8 cellular contexts compared by ENCODE assay signal in genomic region chr17:60886731-60887606, GRCh38.
DNase-seq lines count a peak whose midpoint lies in the region; ATAC-seq and TF ChIP-seq lines count a peak whose summit lies in the region.
"Not testable (repeated sequence)": the region's sequence is repeated elsewhere in the genome, so short reads cannot be mapped to it uniquely, and the experiment has no call there.

No MANE protein-coding gene starts in this region.

- DNase-seq in CD4-positive, CD25-positive, alpha-beta regulatory T cell; LNCaP clone FGC (ENCODE audit: low read depth); activated CD8-positive, alpha-beta T cell treated with anti-CD3 and anti-CD28 coated beads, Interleukin-2, amount 10 ng/mL, durations not matched to agents 7 days and 5 days; colonic mucosa; heart right ventricle: not testable (repeated sequence)
- DNase-seq in mucosa of descending colon, result peak; percentile 19 to 53 (median 48)
- peak; percentile 2 for DNase-seq in stimulated activated CD4-positive, alpha-beta T cell treated with anti-CD3 and anti-CD28 coated beads, Interleukin-4, amount 100 ng/mL, for 1 hour

- H3K27ac ChIP-seq in CD4-positive, CD25-positive, alpha-beta regulatory T cell (ENCODE audit: insufficient read depth, low read length, poor library complexity, severe bottlenecking); colonic mucosa; heart right ventricle: not testable (repeated sequence)
- H3K27ac ChIP-seq in OCI-LY1 (ENCODE audit: low read depth, low read length, poor library complexity, severe bottlenecking), result peak overlapping the region; percentile 94

- H3K4me2 ChIP-seq in OCI-LY1 (ENCODE audit: low read length), result peak overlapping the region; percentile 98

- 72 to 78% methylated on average over 17 to 18 of the region's 39 CpGs for WGBS in heart right ventricle, 2 donors

- H3K9me3 ChIP-seq in CD4-positive, CD25-positive, alpha-beta regulatory T cell (ENCODE audit: control insufficient read depth in 2 of 2, low read length in 2 of 2); OCI-LY1 (ENCODE audit: low read length); colonic mucosa; heart right ventricle; mucosa of descending colon: not testable (repeated sequence)

- ATAC-seq in CD4-positive, CD25-positive, alpha-beta regulatory T cell (ENCODE audit: low read depth in 2 of 2); activated CD8-positive, alpha-beta T cell treated with anti-CD3 and anti-CD28 coated beads, Interleukin-2, amount 10 ng/mL, durations not matched to agents 7 days and 5 days; heart right ventricle; mucosa of descending colon: not testable (repeated sequence)

- TF ChIP-seq CTCF in LNCaP clone FGC (IDR thresholded peaks at IDR 0.05; ENCODE audit: control insufficient read depth, extremely low read depth, insufficient read depth); OCI-LY1 (IDR thresholded peaks at IDR 0.05; ENCODE audit: low read length); colonic mucosa (IDR thresholded peaks at IDR 0.05); heart right ventricle (IDR thresholded peaks at IDR 0.05); mucosa of descending colon (IDR thresholded peaks at IDR 0.05): not testable (repeated sequence)

- not testable (repeated sequence) for H3K9me3 Mint-ChIP-seq in CD4-positive, CD25-positive, alpha-beta regulatory T cell; activated CD8-positive, alpha-beta T cell treated with anti-CD3 and anti-CD28 coated beads, Interleukin-2, amount 10 ng/mL, durations not matched to agents 7 days and 5 days (ENCODE audit: insufficient read depth)

- not testable (repeated sequence) for H3K27me3 ChIP-seq in CD4-positive, CD25-positive, alpha-beta regulatory T cell (ENCODE audit: control insufficient read depth, insufficient read depth, low read length); OCI-LY1 (ENCODE audit: insufficient read depth, low read length); colonic mucosa; heart right ventricle

- peaks cover 23% of the 10 kb centered on the region for H3K79me2 ChIP-seq in OCI-LY1 (ENCODE audit: insufficient read depth, low read length)

- H3K27me3 Mint-ChIP-seq in CD4-positive, CD25-positive, alpha-beta regulatory T cell; activated CD8-positive, alpha-beta T cell treated with anti-CD3 and anti-CD28 coated beads, Interleukin-2, amount 10 ng/mL, durations not matched to agents 7 days and 5 days (ENCODE audit: low read depth): not testable (repeated sequence)

- H4K20me1 ChIP-seq in OCI-LY1 (ENCODE audit: insufficient read depth, low read length), result not testable (repeated sequence)

- peak overlapping the region in 3 of 4 donors; percentile 10 to 73 (median 69) for H3K4me3 Mint-ChIP-seq in CD4-positive, CD25-positive, alpha-beta regulatory T cell
- peak overlapping the region; percentile 50 for H3K4me3 Mint-ChIP-seq in activated CD8-positive, alpha-beta T cell treated with anti-CD3 and anti-CD28 coated beads, Interleukin-2, amount 10 ng/mL, durations not matched to agents 7 days and 5 days

- H3K9ac ChIP-seq in OCI-LY1 (ENCODE audit: low read length), result peak overlapping the region; percentile 99
- H3K9ac ChIP-seq in colonic mucosa (ENCODE audit: low read depth in 2 of 2, low read length in 2 of 2), result peak overlapping the region in 1 of 2 donors; percentile 5

- CTCF ChIA-PET in activated CD8-positive, alpha-beta T cell treated with anti-CD3 and anti-CD28 coated beads, Interleukin-2, amount 10 ng/mL, durations not matched to agents 7 days and 5 days (lab: Charles Lee), result not testable (repeated sequence)

- not testable (repeated sequence) for H3K36me3 Mint-ChIP-seq in CD4-positive, CD25-positive, alpha-beta regulatory T cell; activated CD8-positive, alpha-beta T cell treated with anti-CD3 and anti-CD28 coated beads, Interleukin-2, amount 10 ng/mL, durations not matched to agents 7 days and 5 days (ENCODE audit: low read depth)

- H3K27ac Mint-ChIP-seq in CD4-positive, CD25-positive, alpha-beta regulatory T cell; activated CD8-positive, alpha-beta T cell treated with anti-CD3 and anti-CD28 coated beads, Interleukin-2, amount 10 ng/mL, durations not matched to agents 7 days and 5 days: not testable (repeated sequence)

- not testable (repeated sequence) for H3K9me2 ChIP-seq in OCI-LY1 (ENCODE audit: low read depth, low read length)

- not testable (repeated sequence) for H3K4me1 ChIP-seq in CD4-positive, CD25-positive, alpha-beta regulatory T cell (ENCODE audit: control insufficient read depth, insufficient read depth, low read length, poor library complexity, severe bottlenecking); colonic mucosa; heart right ventricle; mucosa of descending colon (ENCODE audit: low read depth)
- peaks cover 21% of the 10 kb centered on the region for H3K4me1 ChIP-seq in OCI-LY1 (ENCODE audit: insufficient read depth, low read length, severe bottlenecking)

- peak overlapping the region; percentile 94 for H2AFZ ChIP-seq in OCI-LY1 (ENCODE audit: low read length)

- not testable (repeated sequence) for H3K36me3 ChIP-seq in CD4-positive, CD25-positive, alpha-beta regulatory T cell (ENCODE audit: control insufficient read depth, insufficient read depth, low read length); colonic mucosa; heart right ventricle; mucosa of descending colon (ENCODE audit: low read depth)
- peaks cover 14% of the 10 kb centered on the region for H3K36me3 ChIP-seq in OCI-LY1 (ENCODE audit: insufficient read depth, low read length)

- POLR2A ChIA-PET in activated CD8-positive, alpha-beta T cell treated with anti-CD3 and anti-CD28 coated beads, Interleukin-2, amount 10 ng/mL, durations not matched to agents 7 days and 5 days (lab: Charles Lee), result not testable (repeated sequence)

- not testable (repeated sequence) for H3F3A ChIP-seq in OCI-LY1 (ENCODE audit: insufficient read depth, low read length)

- not testable (repeated sequence) for H3K4me1 Mint-ChIP-seq in CD4-positive, CD25-positive, alpha-beta regulatory T cell; activated CD8-positive, alpha-beta T cell treated with anti-CD3 and anti-CD28 coated beads, Interleukin-2, amount 10 ng/mL, durations not matched to agents 7 days and 5 days (ENCODE audit: low read depth)

- intact Hi-C loops in colonic mucosa (cut with DNase I); heart right ventricle (cut with DNase I); mucosa of descending colon (cut with DNase I, micrococcal nuclease): not testable (repeated sequence)

- not testable (repeated sequence) for H3K4me3 ChIP-seq in CD4-positive, CD25-positive, alpha-beta regulatory T cell (ENCODE audit: low read depth, low read length); mucosa of descending colon
- H3K4me3 ChIP-seq in LNCaP clone FGC (ENCODE audit: low read depth, low read length) (0 out of 2 replicates have a peak overlapping the region, but pooled peaks have one; percentile 2), OCI-LY1 (ENCODE audit: low read depth, low read length, poor library complexity, severe bottlenecking) (peak overlapping the region; percentile 98), colonic mucosa (peak overlapping the region; percentile 25), heart right ventricle (peak overlapping the region in 6 of 10 donors; percentile 25 to 42 (median 30))
